ENCODE assay signal across 9 cellular contexts in genomic region chr19:4640247-4641000, GRCh38. TPM values are rescaled to one million over a fixed set of nuclear protein-coding genes. Genes with fewer than 3 reads are reported as not detected.
DNase-seq lines count a peak whose midpoint lies in the region; ATAC-seq, FAIRE-seq and TF ChIP-seq lines count a peak whose summit lies in the region.
"Had no signal": no experiment of that assay in that cellular context is flagged by ENCODE, and none has a peak within 500 bp of the region (broad histone marks: within the 10 kb centered on the region; RNA-seq: fewer than 3 reads in every experiment).

No MANE protein-coding gene starts in this region.

- H3K4me3 ChIP-seq in AG09309 (ENCODE audit: control insufficient read depth, low read depth, low read length) (peak overlapping the region; percentile 68), HUES48 (ENCODE audit: low read depth, low read length) (0 out of 2 replicates have a peak overlapping the region, but pooled peaks have one; percentile 3), bronchial epithelial cell (ENCODE audit: low read depth, low read length) (peak overlapping the region; percentile 53), muscle layer of colon (ENCODE audit: low read depth in 1 of 2, low read length in 2 of 2) (peak overlapping the region; percentile 96 to 98)

- H3K9me3 ChIP-seq in HUES48 (ENCODE audit: control insufficient read depth, insufficient read depth, low read length) (no peaks in the 10 kb centered on the region), muscle layer of colon (ENCODE audit: low read length) (no peaks in the 10 kb centered on the region)

- in situ Hi-C loops in ACHN (cut with HindIII; ENCODE audit: low pct_ligation_motif_present, low pct_unique_long_range_greater_than_20kb, low sequenced_read_pairs) = no loop called here

- no peak overlapping the region for H3K27ac ChIP-seq in HUES48 (ENCODE audit: low read depth, low read length)
- peak overlapping the region; percentile 91 for H3K27ac ChIP-seq in muscle layer of colon (ENCODE audit: low read depth, low read length)

- H3K27me3 ChIP-seq in HUES48 (ENCODE audit: control insufficient read depth, insufficient read depth, low read length) (peaks cover 13% of the 10 kb centered on the region), bronchial epithelial cell (ENCODE audit: control insufficient read depth, insufficient read depth, low read length) (no peaks in the 10 kb centered on the region), muscle layer of colon (ENCODE audit: control insufficient read depth in 1 of 2, insufficient read depth in 2 of 2, low read length in 2 of 2) (no peaks in the 10 kb centered on the region)

- TF ChIP-seq CTCF in AG09309 (IDR thresholded peaks at IDR 0.05; ENCODE audit: control insufficient read depth, insufficient read depth, low read depth, low read length, missing control alignments) (no peak), bronchial epithelial cell (IDR thresholded peaks at IDR 0.05; ENCODE audit: insufficient read depth, low read length, severe bottlenecking) (no peak)

- DNase-seq in AG09309 (ENCODE audit: low read depth) (no peak), bronchial epithelial cell (ENCODE audit: low read depth) (peak; percentile 15), AG08396 (ENCODE audit: low spot score) (no peak), ACHN (no peak)

- FAIRE-seq in bronchial epithelial cell (lab: Jason Lieb, UNC) = no peak
- FAIRE-seq: islet of Langerhans had no signal

- ATAC-seq in HG03521 (IDR thresholded peaks at IDR 0.05; ENCODE audit: unreplicated experiment) (no peak), GM18867 (IDR thresholded peaks at IDR 0.05; ENCODE audit: unreplicated experiment) (no peak)

- H3K9ac ChIP-seq in HUES48 (ENCODE audit: low read depth, low read length) = no peak overlapping the region
- H3K9ac ChIP-seq in muscle layer of colon (ENCODE audit: low read length) = peak overlapping the region; percentile 95

- 0 out of 2 replicates have a peak, but pooled peaks cover 2% of the 10 kb centered on the region for H3K4me1 ChIP-seq in HUES48 (ENCODE audit: control insufficient read depth, insufficient read depth, low read length)
- H3K4me1 ChIP-seq in muscle layer of colon (ENCODE audit: insufficient read depth, low read length) = peaks cover 31% of the 10 kb centered on the region

- H3K36me3 ChIP-seq in HUES48 (ENCODE audit: control insufficient read depth, insufficient read depth, low read length) = no peaks in the 10 kb centered on the region
- H3K36me3 ChIP-seq in bronchial epithelial cell (ENCODE audit: control insufficient read depth, insufficient read depth, low read length) = no peaks in the 10 kb centered on the region
- no peaks in the 10 kb centered on the region for H3K36me3 ChIP-seq in muscle layer of colon (ENCODE audit: insufficient read depth, low read length)

RNA-seq across cellular contexts. Expression of gene TNFAIP8L1, which starts 1.1 kb away (rescaled TPM):
- total RNA-seq in bronchial epithelial cell = 0.51 and 0.53 TPM in 2 replicates

RNA-seq across cellular contexts. Expression of gene MYDGF, which starts 29.7 kb away (rescaled TPM):
- 314 and 353 TPM in 2 replicates for total RNA-seq in bronchial epithelial cell

Comparison
In these comparisons a context has a peak if more than half of its experiments do, and no peak if none do; other contexts are left out.
1. H3K4me3 ChIP-seq: peak in every context shown above with its lines; median percentile 97 in muscle layer of colon; 68 in AG09309; 53 in bronchial epithelial cell; 3 in HUES48.